Comparison of ENCODE assay signal across 9 cellular contexts in the genomic region with DNA sequence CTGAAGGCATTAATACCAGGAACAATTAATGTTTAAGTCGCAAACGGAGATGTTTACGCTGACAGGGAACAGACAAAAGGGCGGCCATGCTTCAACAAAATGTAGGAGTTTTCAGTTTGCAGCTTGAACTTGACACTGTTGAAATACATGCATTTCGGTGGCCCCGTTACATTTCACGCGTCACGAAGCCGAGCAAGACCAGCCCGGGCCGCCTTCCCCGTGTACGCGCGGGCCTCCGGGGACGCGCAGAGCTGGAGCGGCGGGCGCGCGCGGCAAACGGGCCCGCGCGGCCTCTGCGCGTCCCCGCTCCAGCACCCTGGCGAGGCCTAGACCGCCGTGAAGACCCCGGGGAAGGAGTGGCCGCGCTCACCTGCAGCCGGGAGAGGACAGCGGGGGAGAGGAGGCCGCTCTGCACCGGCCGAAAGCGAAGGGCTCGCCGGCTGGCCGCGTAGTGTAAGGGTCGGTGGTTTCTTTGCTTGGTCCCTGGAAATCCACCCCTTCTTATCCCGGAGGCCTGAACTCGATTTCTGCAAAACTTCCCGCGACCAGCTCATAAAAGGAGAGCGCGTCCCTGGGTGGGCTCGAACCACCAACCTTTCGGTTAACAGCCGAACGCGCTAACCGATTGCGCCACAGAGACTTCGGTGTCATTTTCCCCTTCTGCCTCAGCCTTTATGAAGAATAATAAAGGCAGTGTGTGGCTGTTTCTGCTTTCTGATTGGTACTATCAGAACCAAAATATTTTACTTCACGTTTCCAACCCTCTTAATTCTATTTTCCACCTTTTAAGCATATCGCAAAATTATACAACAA. TPM values are rescaled to one million over a fixed set of nuclear protein-coding genes. Genes with fewer than 3 reads are reported as not detected.
DNase-seq lines count a peak whose midpoint lies in the region; ATAC-seq and TF ChIP-seq lines count a peak whose summit lies in the region.
"Had no signal": no experiment of that assay in that cellular context is flagged by ENCODE, and none has a peak within 500 bp of the region (broad histone marks: within the 10 kb centered on the region; RNA-seq: fewer than 3 reads in every experiment).

No MANE protein-coding gene starts in this region.

- H3K27me3 Mint-ChIP-seq in activated CD4-positive, alpha-beta memory T cell treated with anti-CD3 and anti-CD28 coated beads, Interleukin-2, amount 10 ng/mL, durations not matched to agents 7 days and 5 days, result peaks cover 20% of the 10 kb centered on the region

- no peaks in the 10 kb centered on the region for H3K9me3 ChIP-seq in BLaER1
- H3K9me3 ChIP-seq in ectodermal cell (ENCODE audit: control insufficient read depth, low read length), result no peaks in the 10 kb centered on the region
- H3K9me3 ChIP-seq in lower lobe of right lung, result no peaks in the 10 kb centered on the region

- peak; percentile 73 for DNase-seq in NCI-H748 treated with DMSO at 0.1 percent for 48 hours (lab: John Stamatoyannopoulos, UW)
- peak; percentile 83 for DNase-seq in activated CD4-positive, alpha-beta memory T cell treated with anti-CD3 and anti-CD28 coated beads, Interleukin-2, amount 10 ng/mL, durations not matched to agents 7 days and 5 days
- peak; percentile 85 for DNase-seq in lower lobe of right lung
- DNase-seq in stimulated activated CD4-positive, alpha-beta T cell treated with anti-CD3 and anti-CD28 coated beads, Interleukin-4, amount 100 ng/mL, for 48 hours (ENCODE audit: low read depth in 2 of 2), result peak; percentile 83 to 88

- H3K4me3 ChIP-seq in BLaER1 (peak overlapping the region; percentile 68), ectodermal cell (ENCODE audit: insufficient read depth, low read depth, low read length) (peak overlapping the region; percentile 74), lower lobe of right lung (peak overlapping the region; percentile 75)

- H3K9ac ChIP-seq in BLaER1, result peak overlapping the region; percentile 66

- H3K9me3 Mint-ChIP-seq in activated CD4-positive, alpha-beta memory T cell treated with anti-CD3 and anti-CD28 coated beads, Interleukin-2, amount 10 ng/mL, durations not matched to agents 7 days and 5 days, result no peaks in the 10 kb centered on the region

- peaks cover 27% of the 10 kb centered on the region for H3K4me1 Mint-ChIP-seq in activated CD4-positive, alpha-beta memory T cell treated with anti-CD3 and anti-CD28 coated beads, Interleukin-2, amount 10 ng/mL, durations not matched to agents 7 days and 5 days

- no peak for TF ChIP-seq CTCF in lower lobe of right lung (IDR thresholded peaks at IDR 0.05)

- H3K4me1 ChIP-seq in BLaER1 (peaks cover 5% of the 10 kb centered on the region; the same call in 1 of the 2 replicates), ectodermal cell (ENCODE audit: control insufficient read depth, insufficient read depth, low read length) (no peaks in the 10 kb centered on the region), lower lobe of right lung (peaks cover 13% of the 10 kb centered on the region)

- CTCF ChIA-PET in activated CD4-positive, alpha-beta memory T cell treated with anti-CD3 and anti-CD28 coated beads, Interleukin-2, amount 10 ng/mL, durations not matched to agents 7 days and 5 days (lab: Charles Lee), result interaction anchor here (0.6 to 2.0 kb wide), 9 partner anchors 85 to 733 kb away, joined by 3 to 8 read pairs (median 5); a partner anchor contains a TSS

- peaks cover 83% of the 10 kb centered on the region for H3K27me3 ChIP-seq in BLaER1
- no peaks in the 10 kb centered on the region for H3K27me3 ChIP-seq in ectodermal cell (ENCODE audit: control insufficient read depth, insufficient read depth, low read length, poor library complexity, severe bottlenecking)
- H3K27me3 ChIP-seq in lower lobe of right lung (ENCODE audit: low read depth), result no peaks in the 10 kb centered on the region

- WGBS in ectodermal cell, 2 experiments, result 1% methylated on average over 65 of the region's 65 CpGs

- ATAC-seq in GM19351 (IDR thresholded peaks at IDR 0.05; ENCODE audit: unreplicated experiment) (peak; percentile 76), HG03469 (IDR thresholded peaks at IDR 0.05; ENCODE audit: unreplicated experiment) (peak; percentile 66), lower lobe of right lung (peak; percentile 98 to 99)

- H3K4me2 ChIP-seq in BLaER1, result peak overlapping the region; percentile 71

- intact Hi-C loops in lower lobe of right lung (cut with DNase I), result no loop called here

- POLR2A ChIA-PET in activated CD4-positive, alpha-beta memory T cell treated with anti-CD3 and anti-CD28 coated beads, Interleukin-2, amount 10 ng/mL, durations not matched to agents 7 days and 5 days (lab: Charles Lee), result interaction anchor here (0.7 to 5.0 kb wide), 20 partner anchors 11 to 733 kb away, joined by 3 to 95 read pairs (median 4); a partner anchor contains a TSS

- peaks cover 4% of the 10 kb centered on the region for H3K36me3 Mint-ChIP-seq in activated CD4-positive, alpha-beta memory T cell treated with anti-CD3 and anti-CD28 coated beads, Interleukin-2, amount 10 ng/mL, durations not matched to agents 7 days and 5 days (ENCODE audit: low read depth)

- H3K27ac ChIP-seq in BLaER1 (peak overlapping the region; percentile 47; the same call in 1 of the 2 replicates), ectodermal cell (ENCODE audit: insufficient read depth, low read depth, low read length, poor library complexity, severe bottlenecking) (peak overlapping the region; percentile 68), lower lobe of right lung (peak overlapping the region; percentile 91)

- H3K4me3 Mint-ChIP-seq in activated CD4-positive, alpha-beta memory T cell treated with anti-CD3 and anti-CD28 coated beads, Interleukin-2, amount 10 ng/mL, durations not matched to agents 7 days and 5 days, result peak overlapping the region; percentile 76

- peak overlapping the region; percentile 95 for H3K27ac Mint-ChIP-seq in activated CD4-positive, alpha-beta memory T cell treated with anti-CD3 and anti-CD28 coated beads, Interleukin-2, amount 10 ng/mL, durations not matched to agents 7 days and 5 days

- H3K36me3 ChIP-seq in BLaER1 (no peaks in the 10 kb centered on the region), ectodermal cell (ENCODE audit: control insufficient read depth, insufficient read depth, low read length) (no peaks in the 10 kb centered on the region), lower lobe of right lung (no peaks in the 10 kb centered on the region)

- H4K20me1 ChIP-seq in BLaER1, result peaks cover 31% of the 10 kb centered on the region

RNA-seq across cellular contexts. Expression of a gene that starts 11.3 kb away (rescaled TPM):
- total RNA-seq in activated CD4-positive, alpha-beta memory T cell treated with anti-CD3 and anti-CD28 coated beads, Interleukin-2, amount 10 ng/mL, durations not matched to agents 7 days and 5 days, result not detected
- not detected for polyA plus RNA-seq in ectodermal cell (2013, experiment 1 of 4)
- polyA plus RNA-seq in ectodermal cell (2013, experiment 2 of 4), result not detected
- not detected for polyA plus RNA-seq in ectodermal cell (2013, experiment 3 of 4)
- polyA plus RNA-seq in ectodermal cell (2013, experiment 4 of 4), result not detected
- total RNA-seq in lower lobe of right lung, result not detected
- total RNA-seq: T-helper 2 cell treated with Interferon-gamma antibody and Interleukin-4, amounts not matched to agents 100 ng/mL and 5 ng/mL, for 36 hours had no signal

Comparison
In these comparisons a context has a peak if more than half of its experiments do, and no peak if none do; other contexts are left out.
1. Peak in every context shown above with its lines: DNase-seq, ATAC-seq, H3K4me3 ChIP-seq and H3K27ac ChIP-seq.